4 cellular contexts compared by ENCODE assay signal in the genomic region with DNA sequence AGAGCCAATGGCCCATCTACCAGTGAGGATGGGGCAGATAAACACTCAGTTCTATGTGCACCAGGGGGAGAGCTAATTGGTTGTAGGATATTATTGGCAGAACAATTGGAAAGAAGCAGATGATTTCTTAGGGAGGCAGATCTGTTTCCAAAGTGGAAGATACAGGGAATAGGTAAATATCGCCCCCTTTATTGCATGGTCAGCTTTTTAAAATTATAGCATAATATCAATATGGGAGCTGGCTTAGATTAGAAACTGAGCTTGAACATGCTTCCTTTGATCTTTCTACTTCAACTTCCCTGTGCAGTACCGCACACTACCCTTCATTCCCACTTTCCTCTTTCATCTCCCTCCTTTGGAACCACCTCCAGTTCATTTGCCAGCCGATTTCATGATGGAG.
A peak's percentile ranks its signal among the peaks of the same experiment; 100 is the strongest.
TF ChIP-seq lines count a peak whose summit lies in the region.

No MANE protein-coding gene starts in this region.

TF ChIP-seq in HepG2, 621 proteins besides CTCF, POLR2A, EP300 and RAD21:
- peak; percentile 81 to 87 for TF ChIP-seq MAFK (conservative IDR thresholded peaks at IDR 0.05 in 1 of 2, IDR thresholded peaks at IDR 0.05 in 1 of 2; ENCODE audit: low read length in 2 of 2)
- TF ChIP-seq, protein P1, sequence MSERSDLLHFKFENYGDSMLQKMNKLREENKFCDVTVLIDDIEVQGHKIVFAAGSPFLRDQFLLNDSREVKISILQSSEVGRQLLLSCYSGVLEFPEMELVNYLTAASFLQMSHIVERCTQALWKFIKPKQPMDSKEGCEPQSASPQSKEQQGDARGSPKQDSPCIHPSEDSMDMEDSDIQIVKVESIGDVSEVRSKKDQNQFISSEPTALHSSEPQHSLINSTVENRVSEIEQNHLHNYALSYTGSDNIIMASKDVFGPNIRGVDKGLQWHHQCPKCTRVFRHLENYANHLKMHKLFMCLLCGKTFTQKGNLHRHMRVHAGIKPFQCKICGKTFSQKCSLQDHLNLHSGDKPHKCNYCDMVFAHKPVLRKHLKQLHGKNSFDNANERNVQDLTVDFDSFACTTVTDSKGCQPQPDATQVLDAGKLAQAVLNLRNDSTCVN (CRISPR knock-in tag; IDR thresholded peaks at IDR 0.05; ENCODE audit: borderline replicate concordance) = no peak
- peak; percentile 71 for TF ChIP-seq MAFF (IDR thresholded peaks at IDR 0.05; ENCODE audit: low read depth, low read length)
- no peak for TF ChIP-seq ZNF615 (CRISPR knock-in tag; IDR thresholded peaks at IDR 0.05; ENCODE audit: borderline replicate concordance)
- TF ChIP-seq, protein P2, sequence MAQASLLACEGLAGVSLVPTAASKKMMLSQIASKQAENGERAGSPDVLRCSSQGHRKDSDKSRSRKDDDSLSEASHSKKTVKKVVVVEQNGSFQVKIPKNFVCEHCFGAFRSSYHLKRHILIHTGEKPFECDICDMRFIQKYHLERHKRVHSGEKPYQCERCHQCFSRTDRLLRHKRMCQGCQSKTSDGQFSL (CRISPR knock-in tag; IDR thresholded peaks at IDR 0.05) = no peak
TF ChIP-seq in HepG2: peak in this region for 2.

TF ChIP-seq in A549, 52 proteins besides CTCF, POLR2A, EP300 and RAD21:
- TF ChIP-seq ZSCAN20 (CRISPR knock-in tag; IDR thresholded peaks at IDR 0.05) = no peak
- TF ChIP-seq TFCP2L1 (CRISPR knock-in tag; IDR thresholded peaks at IDR 0.05) = no peak
- peak; percentile 78 for TF ChIP-seq MAFK (IDR thresholded peaks at IDR 0.05; ENCODE audit: partially characterized antibody)
TF ChIP-seq in A549: peak in this region for 1.

TF ChIP-seq in IMR-90, 13 proteins besides CTCF, POLR2A, EP300 and RAD21:
- TF ChIP-seq NFE2L2 (IDR thresholded peaks at IDR 0.05; ENCODE audit: low read depth, low read length) = no peak
- TF ChIP-seq MAFK (IDR thresholded peaks at IDR 0.05; ENCODE audit: low read depth, low read length) = peak; percentile 70
- TF ChIP-seq, protein P3, sequence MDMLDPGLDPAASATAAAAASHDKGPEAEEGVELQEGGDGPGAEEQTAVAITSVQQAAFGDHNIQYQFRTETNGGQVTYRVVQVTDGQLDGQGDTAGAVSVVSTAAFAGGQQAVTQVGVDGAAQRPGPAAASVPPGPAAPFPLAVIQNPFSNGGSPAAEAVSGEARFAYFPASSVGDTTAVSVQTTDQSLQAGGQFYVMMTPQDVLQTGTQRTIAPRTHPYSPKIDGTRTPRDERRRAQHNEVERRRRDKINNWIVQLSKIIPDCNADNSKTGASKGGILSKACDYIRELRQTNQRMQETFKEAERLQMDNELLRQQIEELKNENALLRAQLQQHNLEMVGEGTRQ (IDR thresholded peaks at IDR 0.05; ENCODE audit: low read depth, low read length) = no peak
- TF ChIP-seq SMC3 (IDR thresholded peaks at IDR 0.05; ENCODE audit: low read depth, low read length) = no peak

TF ChIP-seq in K562, 482 proteins besides CTCF, POLR2A, EP300 and RAD21:
- TF ChIP-seq ZNF586 (CRISPR knock-in tag; conservative IDR thresholded peaks at IDR 0.05) (no peak), C11orf30 (IDR thresholded peaks at IDR 0.05; ENCODE audit: low read depth) (peak; percentile 61), MAFK (IDR thresholded peaks at IDR 0.05; ENCODE audit: low read length) (peak; percentile 46; the same call in 1 of the 2 replicates), ZNF316 (IDR thresholded peaks at IDR 0.05) (peak; percentile 83), MAFG (tag; conservative IDR thresholded peaks at IDR 0.05) (peak; percentile 55), MAFF (IDR thresholded peaks at IDR 0.05; ENCODE audit: low read length) (peak; percentile 50; the same call in 1 of the 2 replicates)
